Comparison of ENCODE assay signal across 11 cellular contexts in genomic region chr3:177483182-177483967, GRCh38.
A peak's percentile ranks its signal among the peaks of the same experiment; 100 is the strongest.
DNase-seq lines count a peak whose midpoint lies in the region; ATAC-seq and TF ChIP-seq lines count a peak whose summit lies in the region.
"Had no signal": no experiment of that assay in that cellular context is flagged by ENCODE, and none has a peak within 500 bp of the region (broad histone marks: within the 10 kb centered on the region; RNA-seq: fewer than 3 reads in every experiment).

No MANE protein-coding gene starts in this region.

- H3K27ac Mint-ChIP-seq in chondrocyte (ENCODE audit: unreplicated experiment) = peak overlapping the region; percentile 76
- H3K27ac Mint-ChIP-seq in nephron progenitor cell = peak overlapping the region; percentile 26
- H3K27ac Mint-ChIP-seq in CD4-positive, alpha-beta memory T cell = no peak overlapping the region

- DNase-seq in NCI-H2029 (lab: John Stamatoyannopoulos, UW) (peak; percentile 30), chondrocyte (ENCODE audit: low spot score) (no peak), nephron progenitor cell (no peak), NCI-H2107 (lab: John Stamatoyannopoulos, UW) (no peak), NOMO-1 treated with dmso at 0.1 percent for 144 hours (lab: John Stamatoyannopoulos, UW; ENCODE audit: unreplicated experiment) (no peak)
- DNase-seq in CD4-positive, alpha-beta memory T cell = no peak
- DNase-seq: activated CD4-positive, alpha-beta T cell treated with anti-CD3 and anti-CD28 coated beads, Interleukin-2, amount 50 U/mL, for 48 hours had no signal

- H3K9me3 Mint-ChIP-seq in chondrocyte (ENCODE audit: low read depth) (peaks cover 17% of the 10 kb centered on the region), nephron progenitor cell (peaks cover 22% of the 10 kb centered on the region)
- peaks cover 0 to 6% (median 0%) of the 10 kb centered on the region in 8 donors for H3K9me3 Mint-ChIP-seq in CD4-positive, alpha-beta memory T cell
- H3K9me3 Mint-ChIP-seq: central memory CD8-positive, alpha-beta T cell had no signal

- no peaks in the 10 kb centered on the region for H3K27me3 ChIP-seq in CD4-positive, alpha-beta memory T cell (ENCODE audit: insufficient read depth, low read length)

- no peak overlapping the region for H3K4me3 Mint-ChIP-seq in chondrocyte (ENCODE audit: unreplicated experiment)
- no peak overlapping the region for H3K4me3 Mint-ChIP-seq in nephron progenitor cell
- peak overlapping the region in 1 of 8 donors; percentile 34 for H3K4me3 Mint-ChIP-seq in CD4-positive, alpha-beta memory T cell
- H3K4me3 Mint-ChIP-seq: central memory CD8-positive, alpha-beta T cell had no signal

- intact Hi-C loops in CD4-positive, alpha-beta memory T cell (cut with micrococcal nuclease) = no loop called here

- ATAC-seq in HG03196 (IDR thresholded peaks at IDR 0.05; ENCODE audit: unreplicated experiment) = no peak

- TF ChIP-seq CTCF in GM12873 (IDR thresholded peaks at IDR 0.05; ENCODE audit: insufficient read depth, low read depth, low read length, missing control alignments) (peak; percentile 30), chondrocyte (IDR thresholded peaks at IDR 0.05) (peak; percentile 36), nephron progenitor cell (IDR thresholded peaks at IDR 0.05) (no peak)

- H3K36me3 ChIP-seq in CD4-positive, alpha-beta memory T cell (ENCODE audit: insufficient read depth, low read length) = no peaks in the 10 kb centered on the region

- H3K27ac ChIP-seq in CD4-positive, alpha-beta memory T cell (ENCODE audit: low read depth, low read length) = no peak overlapping the region

- H3K4me3 ChIP-seq in CD4-positive, alpha-beta memory T cell (ENCODE audit: low read length in 2 of 2) = no peak overlapping the region
- H3K4me3 ChIP-seq: lung had no signal

- no peaks in the 10 kb centered on the region for H3K4me1 ChIP-seq in CD4-positive, alpha-beta memory T cell (ENCODE audit: insufficient read depth, low read length)

- H3K9me3 ChIP-seq in CD4-positive, alpha-beta memory T cell (ENCODE audit: control insufficient read depth in 1 of 2, low read length in 2 of 2) = no peaks in the 10 kb centered on the region

- POLR2A ChIA-PET in CD4-positive, alpha-beta memory T cell (lab: Charles Lee; ENCODE audit: partially characterized antibody) = interaction anchor here (0.6 kb wide), 1 partner anchor 16 kb away, joined by 3 read pairs; no protein-coding TSS in a partner anchor

- H3K4me1 Mint-ChIP-seq in chondrocyte (ENCODE audit: low read depth) (peaks cover 47% of the 10 kb centered on the region), nephron progenitor cell (peaks cover 46% of the 10 kb centered on the region)
- peaks cover 0 to 6% (median 1%) of the 10 kb centered on the region in 4 donors for H3K4me1 Mint-ChIP-seq in CD4-positive, alpha-beta memory T cell
- H3K4me1 Mint-ChIP-seq: central memory CD8-positive, alpha-beta T cell had no signal

- CTCF ChIA-PET in CD4-positive, alpha-beta memory T cell (lab: Charles Lee; ENCODE audit: partially characterized antibody) = interaction anchor here (1.8 kb wide), 1 partner anchor 21 kb away, joined by 4 read pairs; no protein-coding TSS in a partner anchor

- H3K27me3 Mint-ChIP-seq in chondrocyte (ENCODE audit: low read depth) = no peaks in the 10 kb centered on the region
- peaks cover 9% of the 10 kb centered on the region for H3K27me3 Mint-ChIP-seq in nephron progenitor cell (ENCODE audit: low read depth, poor library complexity)
- peaks cover 0 to 1% of the 10 kb centered on the region in 2 donors for H3K27me3 Mint-ChIP-seq in CD4-positive, alpha-beta memory T cell
- H3K27me3 Mint-ChIP-seq: central memory CD8-positive, alpha-beta T cell had no signal

- peaks cover 15% of the 10 kb centered on the region for H3K36me3 Mint-ChIP-seq in chondrocyte (ENCODE audit: low read depth)
- H3K36me3 Mint-ChIP-seq in nephron progenitor cell (ENCODE audit: low read depth) = peaks cover 20% of the 10 kb centered on the region
- no peaks in the 10 kb centered on the region for H3K36me3 Mint-ChIP-seq in CD4-positive, alpha-beta memory T cell

Comparison
In these comparisons a context has a peak if more than half of its experiments do, and no peak if none do; other contexts are left out.
1. H3K27ac Mint-ChIP-seq: peak in chondrocyte (single experiment) and nephron progenitor cell (single experiment); none in CD4-positive, alpha-beta memory T cell (0 of 7).